ENCODE assay signal across 34 cellular contexts in genomic region chr4:184774152-184774551, GRCh38.
"Had no signal": no experiment of that assay in that cellular context is flagged by ENCODE, and none has a peak within 500 bp of the region (broad histone marks: within the 10 kb centered on the region; RNA-seq: fewer than 3 reads in every experiment).

No MANE protein-coding gene starts in this region.

- H3K27me3 ChIP-seq: MG63 had no signal

- H3K36me3 ChIP-seq: MG63 had no signal

- H3K4me3 ChIP-seq: MG63 had no signal

- H3K9me3 ChIP-seq: MG63 had no signal

- H3K9ac ChIP-seq: KMS-11 had no signal

- H3K27ac ChIP-seq: KMS-11 had no signal

- DNase-seq: Karpas-422, Kasumi-1, MG63, MM.1S, MV-4-11, NCI-H1048, NCI-H1092, NCI-H1092 treated with DMSO at 0.1 percent for 48 hours, NCI-H1105, NCI-H1105 treated with DMSO at 0.1 percent for 48 hours, NCI-H1417, NCI-H1417 treated with DMSO at 0.1 percent for 48 hours, NCI-H1436, NCI-H1436 treated with DMSO at 0.1 percent for 48 hours, NCI-H146, NCI-H1694, NCI-H1694 treated with DMSO at 0.1 percent for 48 hours, NCI-H187, NCI-H187 treated with DMSO at 0.1 percent for 48 hours, NCI-H1930, NCI-H2029, NCI-H2029 treated with DMSO at 0.1 percent for 48 hours, NCI-H2081, NCI-H2081 treated with DMSO at 0.1 percent for 48 hours, NCI-H2107, NCI-H2171, NCI-H2171 treated with DMSO at 0.1 percent for 48 hours, NCI-H2227 treated with DMSO at 0.1 percent for 48 hours, NCI-H226, NCI-H345, NCI-H446, NCI-H446 treated with DMSO at 0.1 percent for 48 hours, NCI-H510A had no signal

- H3K4me2 ChIP-seq: KMS-11 had no signal
